13 cellular contexts compared by ENCODE assay signal in genomic region chr11:60950024-60950423, GRCh38. TPM values are rescaled to one million over a fixed set of nuclear protein-coding genes. Genes with fewer than 3 reads are reported as not detected.
DNase-seq lines count a peak whose midpoint lies in the region; ATAC-seq and TF ChIP-seq lines count a peak whose summit lies in the region.
"Had no signal": no experiment of that assay in that cellular context is flagged by ENCODE, and none has a peak within 500 bp of the region (broad histone marks: within the 10 kb centered on the region; RNA-seq: fewer than 3 reads in every experiment).

No MANE protein-coding gene starts in this region.

- peaks cover 35% of the 10 kb centered on the region for H3K4me1 Mint-ChIP-seq in activated naive CD4-positive, alpha-beta T cell treated with anti-CD3 and anti-CD28 coated beads, Interleukin-2, amount 50 U/mL, for 24 hours
- peaks cover 29% of the 10 kb centered on the region for H3K4me1 Mint-ChIP-seq in mesothelial cell of epicardium

- no peaks in the 10 kb centered on the region for H3K27me3 Mint-ChIP-seq in activated naive CD4-positive, alpha-beta T cell treated with anti-CD3 and anti-CD28 coated beads, Interleukin-2, amount 50 U/mL, for 24 hours
- H3K27me3 Mint-ChIP-seq in mesothelial cell of epicardium (ENCODE audit: low read depth) = peaks cover 45% of the 10 kb centered on the region

- TF ChIP-seq CTCF in WI38 (IDR thresholded peaks at IDR 0.05; ENCODE audit: low read depth, low read length) (no peak), mesothelial cell of epicardium (IDR thresholded peaks at IDR 0.05; ENCODE audit: unreplicated experiment) (no peak), tibial nerve (IDR thresholded peaks at IDR 0.05) (no peak)

- WGBS in tibial nerve, 2 donors = 48 to 55% methylated on average over 6 of the region's 6 CpGs

- H3K4me3 ChIP-seq in WI38 (ENCODE audit: low read depth, low read length) (peak overlapping the region; percentile 17; the same call in 1 of the 2 replicates), tibial nerve (peak overlapping the region; percentile 30 to 66 (median 60))

- no peaks in the 10 kb centered on the region for H3K9me3 Mint-ChIP-seq in activated naive CD4-positive, alpha-beta T cell treated with anti-CD3 and anti-CD28 coated beads, Interleukin-2, amount 50 U/mL, for 24 hours
- no peaks in the 10 kb centered on the region for H3K9me3 Mint-ChIP-seq in mesothelial cell of epicardium

- TF ChIP-seq POLR2A in tibial nerve (IDR thresholded peaks at IDR 0.05) = no peak

- no peaks in the 10 kb centered on the region for H3K9me3 ChIP-seq in tibial nerve
- H3K9me3 ChIP-seq: SJSA1 had no signal

- H3K27ac ChIP-seq in tibial nerve = peak overlapping the region; percentile 46 to 98 (median 92)
- H3K27ac ChIP-seq: SJSA1 had no signal

- no peak for ATAC-seq in HG02884 (IDR thresholded peaks at IDR 0.05; ENCODE audit: unreplicated experiment)

- no peak for TF ChIP-seq EP300 in tibial nerve (IDR thresholded peaks at IDR 0.05)

- H3K4me3 Mint-ChIP-seq in activated naive CD4-positive, alpha-beta T cell treated with anti-CD3 and anti-CD28 coated beads, Interleukin-2, amount 50 U/mL, for 24 hours = peak overlapping the region; percentile 57
- H3K4me3 Mint-ChIP-seq in mesothelial cell of epicardium = peak overlapping the region; percentile 36

- H3K36me3 Mint-ChIP-seq in activated naive CD4-positive, alpha-beta T cell treated with anti-CD3 and anti-CD28 coated beads, Interleukin-2, amount 50 U/mL, for 24 hours = peaks cover 2% of the 10 kb centered on the region
- no peaks in the 10 kb centered on the region for H3K36me3 Mint-ChIP-seq in mesothelial cell of epicardium

- H3K27ac Mint-ChIP-seq in activated naive CD4-positive, alpha-beta T cell treated with anti-CD3 and anti-CD28 coated beads, Interleukin-2, amount 50 U/mL, for 24 hours = peak overlapping the region; percentile 51
- no peak overlapping the region for H3K27ac Mint-ChIP-seq in mesothelial cell of epicardium

- peaks cover 0 to 15% (median 0%) of the 10 kb centered on the region in 3 donors for H3K36me3 ChIP-seq in tibial nerve

- H3K27me3 ChIP-seq in tibial nerve = no peaks in the 10 kb centered on the region
- H3K27me3 ChIP-seq: SJSA1 had no signal

- peaks cover 0 to 67% (median 20%) of the 10 kb centered on the region in 4 donors for H3K4me1 ChIP-seq in tibial nerve

- DNase-seq in activated naive CD4-positive, alpha-beta T cell treated with Interleukin-2 at 50 U/mL for 16 hours = no peak
- DNase-seq in mesothelial cell of epicardium (ENCODE audit: low spot score in 2 of 2, unreplicated experiment in 2 of 2) (no peak), tibial nerve (ENCODE audit: low spot score in 2 of 2) (no peak), NCI-H2029 (lab: John Stamatoyannopoulos, UW) (no peak)
- no peak for DNase-seq in activated effector memory CD4-positive, alpha-beta T cell treated with Interleukin-2 at 50 U/mL for 16 hours
- DNase-seq: activated CD4-positive, alpha-beta T cell treated with anti-CD3 and anti-CD28 coated beads for 48 hours; NCI-H510A treated with DMSO at 0.1 percent for 48 hours had no signal

RNA-seq across cellular contexts. Expression of gene SLC15A3, which starts 2.0 kb away (rescaled TPM):
- total RNA-seq in mesothelial cell of epicardium (5.0 to 7.4 TPM (median 5.2 TPM) in 3 replicates), tibial nerve (10 to 100 TPM; 32.2 to 94.4 (median 64.8) TPM)

RNA-seq across cellular contexts. Expression of gene CD6, which starts 21.5 kb away (rescaled TPM):
- total RNA-seq in mesothelial cell of epicardium (0.27 to 0.31 TPM in 2 of 3 replicates, not detected in the other), tibial nerve (1 to 10 TPM in 2 of 4 donors, under 1 TPM in 1, not detected in 1; 0.59 to 3.6 (median 2.7) TPM)
- total RNA-seq: endothelial cell of umbilical vein, osteoblast had no signal

RNA-seq across cellular contexts. Expression of gene TMEM132A, which starts 25.8 kb away (rescaled TPM):
- total RNA-seq in mesothelial cell of epicardium (182 to 197 TPM (median 193 TPM) in 3 replicates), tibial nerve (10 to 100 TPM; 15.9 to 41.9 (median 26.6) TPM)

RNA-seq across cellular contexts. Expression of gene TMEM109, which starts 36.1 kb away (rescaled TPM):
- total RNA-seq in mesothelial cell of epicardium (52.5 to 56.8 TPM (median 55.2 TPM) in 3 replicates), tibial nerve (100 to 1,000 TPM; 173 to 300 (median 197) TPM)

RNA-seq across cellular contexts. Expression of gene PRPF19, which starts 43.6 kb away (rescaled TPM):
- total RNA-seq in mesothelial cell of epicardium = 96.3 to 100 TPM (median 97.6 TPM) in 3 replicates
- total RNA-seq in tibial nerve = 10 to 100 TPM; 49.6 to 92.0 (median 55.5) TPM
